ENCODE assay signal across 8 cellular contexts in the genomic region with DNA sequence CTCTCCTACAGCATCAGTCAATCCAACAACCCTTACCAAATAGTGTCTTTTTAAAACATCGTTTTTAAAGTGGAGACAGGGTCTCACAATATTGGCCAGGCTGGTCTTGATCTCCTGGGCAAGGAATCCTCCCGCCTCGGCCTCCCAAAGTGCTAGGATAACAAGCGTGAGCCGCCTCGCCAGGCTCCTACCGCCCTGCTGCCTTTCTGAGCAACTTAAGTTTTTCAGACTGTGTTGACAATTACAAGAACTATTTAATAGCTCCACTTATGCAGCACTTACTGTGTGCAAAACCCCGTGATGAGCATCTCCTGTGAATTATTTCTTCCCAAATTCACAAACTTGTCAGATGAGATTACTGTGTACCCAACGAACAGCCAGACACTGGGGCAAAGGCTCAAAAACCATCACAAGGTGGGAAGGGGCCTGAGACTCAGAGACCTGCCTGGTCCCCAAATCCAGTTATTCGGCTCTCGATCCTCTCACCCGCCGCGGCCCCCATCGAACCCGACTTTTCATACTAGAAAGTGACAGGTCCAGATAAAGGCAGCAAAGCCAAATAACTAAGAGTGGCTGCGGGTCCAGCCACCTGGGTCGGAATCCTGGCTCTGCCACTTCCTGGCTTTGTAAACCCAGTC. TPM values are rescaled to one million over a fixed set of nuclear protein-coding genes. Genes with fewer than 3 reads are reported as not detected.
DNase-seq lines count a peak whose midpoint lies in the region; ATAC-seq and TF ChIP-seq lines count a peak whose summit lies in the region.

No MANE protein-coding gene starts in this region.

- H3K27ac ChIP-seq in body of pancreas (peak overlapping the region; percentile 86 to 94 (median 88)), lung (ENCODE audit: low read depth in 1 of 2, low read length in 1 of 2) (peak overlapping the region; percentile 76 to 86)

- no peaks in the 10 kb centered on the region for H3K9me3 ChIP-seq in body of pancreas
- no peaks in the 10 kb centered on the region for H3K9me3 ChIP-seq in lung (ENCODE audit: control insufficient read depth in 2 of 2, insufficient read depth in 1 of 2, low read length in 1 of 2)

- H3K4me3 Mint-ChIP-seq in activated naive CD4-positive, alpha-beta T cell treated with anti-CD3 and anti-CD28 coated beads for 36 hours, result peak overlapping the region; percentile 99

- no peaks in the 10 kb centered on the region for H3K27me3 Mint-ChIP-seq in activated naive CD4-positive, alpha-beta T cell treated with anti-CD3 and anti-CD28 coated beads for 36 hours (ENCODE audit: low read depth)

- H3K36me3 Mint-ChIP-seq in activated naive CD4-positive, alpha-beta T cell treated with anti-CD3 and anti-CD28 coated beads for 36 hours (ENCODE audit: low read depth), result peaks cover 59% of the 10 kb centered on the region

- H3K4me1 ChIP-seq in body of pancreas, result peaks cover 45% of the 10 kb centered on the region
- peaks cover 1 to 18% of the 10 kb centered on the region in 2 donors for H3K4me1 ChIP-seq in lung (ENCODE audit: control insufficient read depth in 2 of 2, insufficient read depth in 2 of 2, low read length in 2 of 2)

- H3K27ac Mint-ChIP-seq in activated naive CD4-positive, alpha-beta T cell treated with anti-CD3 and anti-CD28 coated beads for 36 hours, result peak overlapping the region; percentile 99

- no peak for TF ChIP-seq POLR2A in body of pancreas (IDR thresholded peaks at IDR 0.05)

- no peak for TF ChIP-seq CTCF in body of pancreas (IDR thresholded peaks at IDR 0.05)
- no peak for TF ChIP-seq CTCF in lung (IDR thresholded peaks at IDR 0.05; ENCODE audit: control extremely low read depth, extremely low read depth)

- H3K4me3 ChIP-seq in body of pancreas (peak overlapping the region; percentile 71 to 81), lung (peak overlapping the region; percentile 93)

- H3K27me3 ChIP-seq in body of pancreas (no peaks in the 10 kb centered on the region), lung (ENCODE audit: control insufficient read depth, insufficient read depth) (no peaks in the 10 kb centered on the region)

- 1% methylated on average over 18 of the region's 18 CpGs for WGBS in body of pancreas, 2 donors
- WGBS in lung, 2 donors, result 1% methylated on average over 18 of the region's 18 CpGs

- peaks cover 47% of the 10 kb centered on the region for H3K4me1 Mint-ChIP-seq in activated naive CD4-positive, alpha-beta T cell treated with anti-CD3 and anti-CD28 coated beads for 36 hours (ENCODE audit: low read depth)

- CTCF ChIA-PET in activated naive CD4-positive, alpha-beta T cell treated with anti-CD3 and anti-CD28 coated beads for 36 hours (lab: Charles Lee), result no interaction called here

- ATAC-seq in body of pancreas (no peak), lung (ENCODE audit: insufficient read depth, low FRiP score) (no peak), GM18520 (IDR thresholded peaks at IDR 0.05; ENCODE audit: unreplicated experiment) (no peak), HG02981 (IDR thresholded peaks at IDR 0.05; ENCODE audit: unreplicated experiment) (no peak)

- intact Hi-C loops in activated naive CD4-positive, alpha-beta T cell treated with anti-CD3 and anti-CD28 coated beads for 36 hours (cut with micrococcal nuclease), result loop anchor here (2.0 kb wide), 1 partner anchor 174 kb away; the partner anchor contains the start of gene GRWD1
- intact Hi-C loops in body of pancreas (cut with DNase I), result no loop called here

- H3K36me3 ChIP-seq in body of pancreas (replicated peaks in 1 of 2; ENCODE audit: insufficient read depth in 1 of 2, low read depth in 2 of 2) (peaks cover 12 to 16% of the 10 kb centered on the region in 2 donors), lung (ENCODE audit: control insufficient read depth in 2 of 2, insufficient read depth in 2 of 2, low read length in 2 of 2) (peaks cover 13 to 29% of the 10 kb centered on the region in 2 donors)

- DNase-seq in activated naive CD4-positive, alpha-beta T cell treated with anti-CD3 and anti-CD28 coated beads for 36 hours, result no peak
- no peak for DNase-seq in activated naive CD4-positive, alpha-beta T cell treated with Interleukin-2 at 50 U/mL for 16 hours
- no peak for DNase-seq in body of pancreas
- no peak for DNase-seq in lung (ENCODE audit: low spot score)
- DNase-seq in ureter (ENCODE audit: low spot score), result peak; percentile 65
- no peak for DNase-seq in pons (ENCODE audit: low spot score)

- H3K9me3 Mint-ChIP-seq in activated naive CD4-positive, alpha-beta T cell treated with anti-CD3 and anti-CD28 coated beads for 36 hours, result no peaks in the 10 kb centered on the region

RNA-seq across cellular contexts. Expression of gene RPL18, which starts 0.6 kb away (rescaled TPM):
- 1,000 to 10,000 TPM; 2,373 to 2,473 TPM for total RNA-seq in activated naive CD4-positive, alpha-beta T cell treated with anti-CD3 and anti-CD28 coated beads for 36 hours
- total RNA-seq in body of pancreas (1,000 to 10,000 TPM; 2,402 to 3,112 TPM), lung (1,000 to 10,000 TPM; 1,019 to 1,119 TPM), ureter (1,575 TPM)
- 1,000 to 10,000 TPM; 1,696 to 3,542 TPM for polyA plus RNA-seq in lung

RNA-seq across cellular contexts. Expression of gene SPHK2, which starts 0.9 kb away (rescaled TPM):
- 10 to 100 TPM; 20.1 to 20.6 TPM for total RNA-seq in activated naive CD4-positive, alpha-beta T cell treated with anti-CD3 and anti-CD28 coated beads for 36 hours
- total RNA-seq in body of pancreas (10 to 100 TPM in 1 of 2 donors, 1 to 10 TPM in 1; 8.3 to 37.6 TPM), lung (10 to 100 TPM; 10.3 to 35.3 TPM), ureter (27.6 TPM)
- 10 to 100 TPM; 18.3 to 19.8 TPM for polyA plus RNA-seq in lung

RNA-seq across cellular contexts. Expression of gene FAM83E, which starts 3.5 kb away (rescaled TPM):
- total RNA-seq in activated naive CD4-positive, alpha-beta T cell treated with anti-CD3 and anti-CD28 coated beads for 36 hours, result 1 to 10 TPM; 2.0 TPM
- total RNA-seq in body of pancreas (1 to 10 TPM in 1 of 2 donors, under 1 TPM in 1; 0.33 to 4.2 TPM), lung (10 to 100 TPM; 22.2 to 41.1 TPM), ureter (12.7 TPM)
- 10 to 100 TPM; 32.3 to 43.8 TPM for polyA plus RNA-seq in lung

RNA-seq across cellular contexts. Expression of gene SPACA4, which starts 11.9 kb away (rescaled TPM):
- not detected for total RNA-seq in activated naive CD4-positive, alpha-beta T cell treated with anti-CD3 and anti-CD28 coated beads for 36 hours
- total RNA-seq in body of pancreas (not detected), lung (not detected), ureter (not detected)
- under 1 TPM; 0.03 to 0.16 TPM for polyA plus RNA-seq in lung

RNA-seq across cellular contexts. Expression of gene DBP, which starts 18.8 kb away (rescaled TPM):
- 1 to 10 TPM; 7.8 to 9.7 TPM for total RNA-seq in activated naive CD4-positive, alpha-beta T cell treated with anti-CD3 and anti-CD28 coated beads for 36 hours
- total RNA-seq in body of pancreas, result 1 to 10 TPM; 2.0 to 4.9 TPM
- total RNA-seq in lung, result 10 to 100 TPM in 1 of 2 donors, 1 to 10 TPM in 1; 9.4 to 10.3 TPM
- 10 to 100 TPM in 1 of 2 donors, 1 to 10 TPM in 1; 6.8 to 16.8 TPM for polyA plus RNA-seq in lung
- 12.7 TPM for total RNA-seq in ureter
